ENCODE assay signal across 8 cellular contexts in genomic region chrX:40098264-40099045, GRCh38. TPM values are rescaled to one million over a fixed set of nuclear protein-coding genes. Genes with fewer than 3 reads are reported as not detected.
DNase-seq lines count a peak whose midpoint lies in the region; ATAC-seq, FAIRE-seq and TF ChIP-seq lines count a peak whose summit lies in the region.

No MANE protein-coding gene starts in this region.

- intact Hi-C loops in CD4-positive, alpha-beta T cell (cut with DNase I, micrococcal nuclease) = loop anchor here (2.0 to 10.0 kb wide), 5 partner anchors 54 to 284 kb away; no protein-coding TSS in a partner anchor
- intact Hi-C loops in activated CD4-positive, alpha-beta memory T cell treated with anti-CD3 and anti-CD28 coated beads for 36 hours (cut with micrococcal nuclease) = loop anchor here (1.0 to 10.0 kb wide), 9 partner anchors 8 to 326 kb away; no protein-coding TSS in a partner anchor

- peak overlapping the region; percentile 46 for H3K27ac ChIP-seq in CD4-positive, alpha-beta T cell (ENCODE audit: low read depth, low read length)

- no peak overlapping the region for H2AFZ ChIP-seq in neuron (ENCODE audit: low read depth, low read length)

- POLR2A ChIA-PET in CD4-positive, alpha-beta T cell (lab: Charles Lee) = interaction anchor here (0.9 to 6.0 kb wide), 26 partner anchors 8 to 986 kb away, joined by 3 to 236 read pairs (median 7); no protein-coding TSS in a partner anchor
- POLR2A ChIA-PET in activated CD4-positive, alpha-beta memory T cell treated with anti-CD3 and anti-CD28 coated beads for 36 hours (lab: Charles Lee) = interaction anchor here (0.8 to 2.5 kb wide), 10 partner anchors 7 to 239 kb away, joined by 3 to 14 read pairs (median 5); no protein-coding TSS in a partner anchor

- peak; percentile 41 for ATAC-seq in CD4-positive, alpha-beta T cell (ENCODE audit: poor library complexity)

- no peaks in the 10 kb centered on the region for H3K27me3 ChIP-seq in CD4-positive, alpha-beta T cell (ENCODE audit: control insufficient read depth, insufficient read depth, low read length)
- H3K27me3 ChIP-seq in neuron (ENCODE audit: insufficient read depth, low read length) = no peaks in the 10 kb centered on the region

- peaks cover 10% of the 10 kb centered on the region for H3K36me3 Mint-ChIP-seq in CD4-positive, alpha-beta T cell (ENCODE audit: low read depth)
- H3K36me3 Mint-ChIP-seq in activated CD4-positive, alpha-beta memory T cell treated with anti-CD3 and anti-CD28 coated beads for 36 hours = no peaks in the 10 kb centered on the region

- no peaks in the 10 kb centered on the region for H3K27me3 Mint-ChIP-seq in CD4-positive, alpha-beta T cell
- H3K27me3 Mint-ChIP-seq in activated CD4-positive, alpha-beta memory T cell treated with anti-CD3 and anti-CD28 coated beads for 36 hours = no peaks in the 10 kb centered on the region

- peak overlapping the region; percentile 36 for H3K4me3 ChIP-seq in fibroblast of mammary gland (ENCODE audit: control insufficient read depth, low read depth, low read length)
- H3K4me3 ChIP-seq in neuron (ENCODE audit: low read length) = peak overlapping the region; percentile 56

- H3K9me3 Mint-ChIP-seq in CD4-positive, alpha-beta T cell = no peaks in the 10 kb centered on the region
- no peaks in the 10 kb centered on the region for H3K9me3 Mint-ChIP-seq in activated CD4-positive, alpha-beta memory T cell treated with anti-CD3 and anti-CD28 coated beads for 36 hours

- H3K4me3 Mint-ChIP-seq in CD4-positive, alpha-beta T cell = peak overlapping the region; percentile 95
- peak overlapping the region; percentile 76 for H3K4me3 Mint-ChIP-seq in activated CD4-positive, alpha-beta memory T cell treated with anti-CD3 and anti-CD28 coated beads for 36 hours

- CTCF ChIA-PET in CD4-positive, alpha-beta T cell (lab: Charles Lee) = interaction anchor here (1.1 to 1.5 kb wide), 2 partner anchors 12 to 78 kb away, joined by 3 to 5 read pairs; no protein-coding TSS in a partner anchor
- CTCF ChIA-PET in activated CD4-positive, alpha-beta memory T cell treated with anti-CD3 and anti-CD28 coated beads for 36 hours (lab: Charles Lee) = interaction anchor here (1.5 to 2.3 kb wide), 3 partner anchors 70 to 79 kb away, joined by 3 to 8 read pairs (median 4); no protein-coding TSS in a partner anchor

- H3K27ac Mint-ChIP-seq in CD4-positive, alpha-beta T cell = peak overlapping the region; percentile 92
- H3K27ac Mint-ChIP-seq in activated CD4-positive, alpha-beta memory T cell treated with anti-CD3 and anti-CD28 coated beads for 36 hours = peak overlapping the region; percentile 78

- peaks cover 20% of the 10 kb centered on the region for H3K4me1 Mint-ChIP-seq in CD4-positive, alpha-beta T cell (ENCODE audit: low read depth)
- peaks cover 14% of the 10 kb centered on the region for H3K4me1 Mint-ChIP-seq in activated CD4-positive, alpha-beta memory T cell treated with anti-CD3 and anti-CD28 coated beads for 36 hours (ENCODE audit: low read depth)

- DNase-seq in CD4-positive, alpha-beta T cell = peak in 7 of 10 experiments; percentile 32 to 60 (median 49)
- DNase-seq in GM19239 (ENCODE audit: insufficient read length, low spot score) (no peak), NCI-H146 treated with DMSO at 0.1 percent for 48 hours (lab: John Stamatoyannopoulos, UW; ENCODE audit: unreplicated experiment) (peak; percentile 45), fibroblast of mammary gland (ENCODE audit: low read depth) (no peak), AG08395 (ENCODE audit: low spot score) (no peak), NCI-H1105 treated with DMSO at 0.1 percent for 48 hours (lab: John Stamatoyannopoulos, UW) (no peak)
- peak; percentile 62 for DNase-seq in activated CD4-positive, alpha-beta memory T cell treated with anti-CD3 and anti-CD28 coated beads for 36 hours

- peaks cover 20% of the 10 kb centered on the region for H3K4me1 ChIP-seq in neuron (ENCODE audit: insufficient read depth, low read length)

- peak; percentile 73 for FAIRE-seq in GM19239 (lab: Jason Lieb, UNC)

- H3K36me3 ChIP-seq in neuron (ENCODE audit: insufficient read depth, low read length) = no peaks in the 10 kb centered on the region

- no peaks in the 10 kb centered on the region for H3K9me3 ChIP-seq in CD4-positive, alpha-beta T cell (ENCODE audit: control insufficient read depth, low read length)
- H3K9me3 ChIP-seq in neuron (ENCODE audit: low read length) = no peaks in the 10 kb centered on the region

- TF ChIP-seq CTCF in CD4-positive, alpha-beta T cell (IDR thresholded peaks at IDR 0.05) = no peak
- TF ChIP-seq CTCF in fibroblast of mammary gland (conservative IDR thresholded peaks at IDR 0.05; ENCODE audit: control insufficient read depth, insufficient read depth, low read depth, low read length) = no peak

RNA-seq across cellular contexts. Expression of gene BCOR, which starts 0.7 kb away (rescaled TPM):
- total RNA-seq in CD4-positive, alpha-beta T cell = 10 to 100 TPM; 26.1 to 26.3 TPM
- 10 to 100 TPM; 33.7 to 35.0 TPM for total RNA-seq in activated CD4-positive, alpha-beta memory T cell treated with anti-CD3 and anti-CD28 coated beads for 36 hours

Comparison
In these comparisons a context has a peak if more than half of its experiments do, and no peak if none do; other contexts are left out.
1. DNase-seq: peak in CD4-positive, alpha-beta T cell (7 of 10), NCI-H146 treated with DMSO at 0.1 percent for 48 hours (single experiment) and activated CD4-positive, alpha-beta memory T cell treated with anti-CD3 and anti-CD28 coated beads for 36 hours (single experiment); none in GM19239 (single experiment), fibroblast of mammary gland (single experiment), AG08395 (single experiment) and NCI-H1105 treated with DMSO at 0.1 percent for 48 hours (single experiment).